In genomic region chr7:133401225-133401624, GRCh38 we compare ENCODE assay signal across 23 cellular contexts.
"Had no signal": no experiment of that assay in that cellular context is flagged by ENCODE, and none has a peak within 500 bp of the region (broad histone marks: within the 10 kb centered on the region; RNA-seq: fewer than 3 reads in every experiment).

No MANE protein-coding gene starts in this region.

- H3K36me3 ChIP-seq: cardiac muscle cell, left ventricle myocardium inferior, neural progenitor cell, right lobe of liver, stomach, vagina had no signal

- H3K4me2 ChIP-seq: neural progenitor cell had no signal

- DNase-seq: activated CD4-positive, alpha-beta T cell treated with anti-CD3 and anti-CD28 coated beads, Interleukin-2, amount 10 ng/mL, durations not matched to agents 7 days and 5 days; activated CD8-positive, alpha-beta memory T cell treated with anti-CD3 and anti-CD28 coated beads for 24 hours; activated effector memory CD4-positive, alpha-beta T cell treated with anti-CD3 and anti-CD28 coated beads, Interleukin-2, amount 50 U/mL, for 16 hours; activated naive CD4-positive, alpha-beta T cell treated with anti-CD3 and anti-CD28 coated beads, Interleukin-2, amount 50 U/mL, for 16 hours; activated T-cell treated with anti-CD3 and anti-CD28 coated beads, Interleukin-2, amount 50 U/mL, for 72 hours; endodermal cell; head of caudate nucleus; kidney; left ventricle myocardium inferior; mucosa of descending colon; naive thymus-derived CD4-positive, alpha-beta T cell; right lobe of liver; stimulated activated CD4-positive, alpha-beta T cell treated with anti-CD3 and anti-CD28 coated beads, Interleukin-4, amount 100 ng/mL, for 24 hours; stomach; T1000; trophoblast cell had no signal

- FAIRE-seq: frontal cortex, kidney had no signal

- H3K9ac ChIP-seq: neural progenitor cell had no signal

- H3K9me3 ChIP-seq: left ventricle myocardium inferior, mucosa of descending colon, right lobe of liver, stomach, vagina had no signal

- H3K9me3 Mint-ChIP-seq: activated CD4-positive, alpha-beta T cell treated with anti-CD3 and anti-CD28 coated beads, Interleukin-2, amount 10 ng/mL, durations not matched to agents 7 days and 5 days; endodermal cell; memory B cell; neural progenitor cell; stimulated activated effector memory CD8-positive, alpha-beta T cell treated with anti-CD3 and anti-CD28 coated beads, Interleukin-12 subunit alpha, Interleukin-12 subunit beta, amount 100 ng/mL, for 72 hours had no signal

- H3K27ac Mint-ChIP-seq: activated CD4-positive, alpha-beta T cell treated with anti-CD3 and anti-CD28 coated beads, Interleukin-2, amount 10 ng/mL, durations not matched to agents 7 days and 5 days; activated T-cell treated with anti-CD3 and anti-CD28 coated beads, Interleukin-2, amount 50 U/mL, for 72 hours; endodermal cell; memory B cell; neural progenitor cell; stimulated activated effector memory CD8-positive, alpha-beta T cell treated with anti-CD3 and anti-CD28 coated beads, Interleukin-12 subunit alpha, Interleukin-12 subunit beta, amount 100 ng/mL, for 72 hours had no signal

- H3K4me3 Mint-ChIP-seq: activated CD4-positive, alpha-beta T cell treated with anti-CD3 and anti-CD28 coated beads, Interleukin-2, amount 10 ng/mL, durations not matched to agents 7 days and 5 days; activated T-cell treated with anti-CD3 and anti-CD28 coated beads, Interleukin-2, amount 50 U/mL, for 72 hours; endodermal cell; memory B cell; naive thymus-derived CD4-positive, alpha-beta T cell; neural progenitor cell; stimulated activated effector memory CD8-positive, alpha-beta T cell treated with anti-CD3 and anti-CD28 coated beads, Interleukin-12 subunit alpha, Interleukin-12 subunit beta, amount 100 ng/mL, for 72 hours had no signal

- H3K4me1 ChIP-seq: left ventricle myocardium inferior, neural progenitor cell, right lobe of liver had no signal

- ATAC-seq: activated CD4-positive, CD25-positive, alpha-beta regulatory T cell treated with anti-CD3 and anti-CD28 coated beads, Interleukin-2, amount 50 U/mL, for 24 hours; activated T-cell treated with anti-CD3 and anti-CD28 coated beads, Interleukin-2, amount 50 U/mL, for 72 hours; mucosa of descending colon; naive thymus-derived CD4-positive, alpha-beta T cell; right lobe of liver; stimulated activated effector memory CD8-positive, alpha-beta T cell treated with anti-CD3 and anti-CD28 coated beads, Interleukin-12 subunit alpha, Interleukin-12 subunit beta, amount 100 ng/mL, for 72 hours had no signal

- H3K4me1 Mint-ChIP-seq: neural progenitor cell had no signal

- H2AFZ ChIP-seq: neural progenitor cell had no signal

- H3K4me3 ChIP-seq: cardiac muscle cell, left ventricle myocardium inferior, mucosa of descending colon, neural progenitor cell, right lobe of liver, stomach, vagina had no signal

- H3K36me3 Mint-ChIP-seq: neural progenitor cell; stimulated activated effector memory CD8-positive, alpha-beta T cell treated with anti-CD3 and anti-CD28 coated beads, Interleukin-12 subunit alpha, Interleukin-12 subunit beta, amount 100 ng/mL, for 72 hours had no signal

- H3K27me3 Mint-ChIP-seq: activated CD4-positive, alpha-beta T cell treated with anti-CD3 and anti-CD28 coated beads, Interleukin-2, amount 10 ng/mL, durations not matched to agents 7 days and 5 days; memory B cell; naive thymus-derived CD4-positive, alpha-beta T cell had no signal

- H3K27ac ChIP-seq: cardiac muscle cell, left ventricle myocardium inferior, neural progenitor cell, right lobe of liver, stomach, vagina had no signal

- H3K27me3 ChIP-seq: cardiac muscle cell, neural progenitor cell, right lobe of liver, stomach, vagina had no signal
